1 cellular context compared by ENCODE assay signal in genomic region chr1:23594149-23594917, GRCh38.
A peak's percentile ranks its signal among the peaks of the same experiment; 100 is the strongest.
TF ChIP-seq lines count a peak whose summit lies in the region.

No MANE protein-coding gene starts in this region.

TF ChIP-seq in K562, 482 proteins besides CTCF, POLR2A, EP300 and RAD21 (continued from another document):
- TF ChIP-seq, protein P1, sequence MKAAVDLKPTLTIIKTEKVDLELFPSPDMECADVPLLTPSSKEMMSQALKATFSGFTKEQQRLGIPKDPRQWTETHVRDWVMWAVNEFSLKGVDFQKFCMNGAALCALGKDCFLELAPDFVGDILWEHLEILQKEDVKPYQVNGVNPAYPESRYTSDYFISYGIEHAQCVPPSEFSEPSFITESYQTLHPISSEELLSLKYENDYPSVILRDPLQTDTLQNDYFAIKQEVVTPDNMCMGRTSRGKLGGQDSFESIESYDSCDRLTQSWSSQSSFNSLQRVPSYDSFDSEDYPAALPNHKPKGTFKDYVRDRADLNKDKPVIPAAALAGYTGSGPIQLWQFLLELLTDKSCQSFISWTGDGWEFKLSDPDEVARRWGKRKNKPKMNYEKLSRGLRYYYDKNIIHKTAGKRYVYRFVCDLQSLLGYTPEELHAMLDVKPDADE (conservative IDR thresholded peaks at IDR 0.05; ENCODE audit: control insufficient read depth, low read depth, low read length): no peak
- TF ChIP-seq CBX3 (IDR thresholded peaks at IDR 0.05; ENCODE audit: borderline replicate concordance in 1 of 2, low read length in 2 of 2) (0 out of 3 replicates have a peak, but pooled peaks of 1 of the 2 experiments have one; percentile 6), JUN (IDR thresholded peaks at IDR 0.05; ENCODE audit: borderline replicate concordance, low read depth, low read length) (no peak), JUN (CRISPR knock-in tag; IDR thresholded peaks at IDR 0.05; ENCODE audit: borderline replicate concordance) (no peak), ZNF766 (CRISPR knock-in tag; conservative IDR thresholded peaks at IDR 0.05) (no peak), ZNF518B (CRISPR knock-in tag; IDR thresholded peaks at IDR 0.05) (no peak), SMARCA5 (IDR thresholded peaks at IDR 0.05) (peak; percentile 88; the same call in 1 of the 2 replicates), HNRNPLL (IDR thresholded peaks at IDR 0.05; ENCODE audit: low read depth, low read length, poor library complexity, severe bottlenecking) (no peak), ZNF134 (CRISPR knock-in tag; conservative IDR thresholded peaks at IDR 0.05) (no peak), KDM1A (IDR thresholded peaks at IDR 0.05) (peak; percentile 77 to 85), HDAC2 (IDR thresholded peaks at IDR 0.05) (peak; percentile 75; the same call in 1 of the 2 replicates), THAP7 (CRISPR knock-in tag; IDR thresholded peaks at IDR 0.05) (no peak), NEUROD1 (IDR thresholded peaks at IDR 0.05; ENCODE audit: borderline replicate concordance, low read depth, low read length, partially characterized antibody) (no peak), ZNF584 (CRISPR knock-in tag; IDR thresholded peaks at IDR 0.05; ENCODE audit: low read depth) (no peak), CHD4 (IDR thresholded peaks at IDR 0.05; ENCODE audit: insufficient read depth, insufficient replicate concordance, low read depth, low read length, poor library complexity, severe bottlenecking) (peak; percentile 92), PCBP1 (IDR thresholded peaks at IDR 0.05; ENCODE audit: low read depth, low read length, poor library complexity, severe bottlenecking) (no peak), RBM25 (IDR thresholded peaks at IDR 0.05; ENCODE audit: low read depth, low read length, severe bottlenecking) (peak; percentile 94), BRD9 (IDR thresholded peaks at IDR 0.05; ENCODE audit: low read depth, partially characterized antibody) (peak; percentile 74), PPARD (CRISPR knock-in tag; IDR thresholded peaks at IDR 0.05) (no peak), RCOR1 (IDR thresholded peaks at IDR 0.05; ENCODE audit: borderline replicate concordance in 1 of 2, low read depth in 2 of 2, low read length in 2 of 2) (peak in 1 of 2 experiments; percentile 28; a peak in 1 of 4 replicates), ADNP (tag; IDR thresholded peaks at IDR 0.05) (peak; percentile 85), HDAC8 (tag; IDR thresholded peaks at IDR 0.05) (no peak), CHAMP1 (IDR thresholded peaks at IDR 0.05) (no peak)
- TF ChIP-seq, protein P2, sequence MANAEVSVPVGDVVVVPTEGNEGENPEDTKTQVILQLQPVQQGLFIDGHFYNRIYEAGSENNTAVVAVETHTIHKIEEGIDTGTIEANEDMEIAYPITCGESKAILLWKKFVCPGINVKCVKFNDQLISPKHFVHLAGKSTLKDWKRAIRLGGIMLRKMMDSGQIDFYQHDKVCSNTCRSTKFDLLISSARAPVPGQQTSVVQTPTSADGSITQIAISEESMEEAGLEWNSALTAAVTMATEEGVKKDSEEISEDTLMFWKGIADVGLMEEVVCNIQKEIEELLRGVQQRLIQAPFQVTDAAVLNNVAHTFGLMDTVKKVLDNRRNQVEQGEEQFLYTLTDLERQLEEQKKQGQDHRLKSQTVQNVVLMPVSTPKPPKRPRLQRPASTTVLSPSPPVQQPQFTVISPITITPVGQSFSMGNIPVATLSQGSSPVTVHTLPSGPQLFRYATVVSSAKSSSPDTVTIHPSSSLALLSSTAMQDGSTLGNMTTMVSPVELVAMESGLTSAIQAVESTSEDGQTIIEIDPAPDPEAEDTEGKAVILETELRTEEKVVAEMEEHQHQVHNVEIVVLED (CRISPR knock-in tag; IDR thresholded peaks at IDR 0.05): no peak
